In the genomic region with DNA sequence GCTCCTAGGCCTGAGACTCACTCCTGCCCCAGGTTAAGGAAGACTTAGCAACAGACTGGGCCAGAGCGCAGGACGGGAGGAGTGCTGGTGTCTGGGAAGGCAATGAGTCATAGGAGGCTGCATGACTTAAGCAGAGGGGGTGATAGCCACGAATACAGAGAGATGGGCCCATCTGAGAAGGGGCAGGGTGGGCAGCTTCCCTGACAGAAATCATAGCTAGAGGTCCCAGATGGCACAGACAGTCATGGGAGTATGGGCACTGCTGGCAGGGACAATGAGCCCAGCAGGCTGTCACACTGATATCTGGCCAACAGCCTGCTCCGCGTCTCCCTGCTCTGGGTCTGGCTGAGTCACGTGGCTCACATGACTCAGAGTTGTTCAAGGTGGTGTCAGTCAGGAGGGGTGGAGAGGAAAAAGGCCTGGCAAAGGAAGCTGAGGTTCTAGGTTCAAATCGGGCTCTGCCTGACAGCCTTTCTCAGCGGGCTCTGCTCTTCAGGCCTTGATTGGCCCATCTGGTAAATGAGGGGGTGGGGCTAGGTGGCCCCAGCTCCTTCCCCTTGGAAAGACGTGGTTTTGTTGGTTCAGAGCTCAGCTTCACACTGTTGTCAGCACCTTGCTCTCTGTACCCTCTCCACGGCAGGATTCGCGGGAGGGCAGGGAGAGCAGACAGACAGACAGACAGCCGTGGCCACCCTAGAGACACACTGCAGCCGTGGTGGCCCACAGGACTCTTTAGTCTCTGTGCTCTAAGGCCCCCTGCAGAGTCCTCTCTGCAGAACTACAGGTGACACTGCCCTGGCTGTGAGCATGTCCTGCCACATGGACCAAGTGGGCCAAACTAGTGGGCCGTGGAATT, we compare ENCODE assay signal across 9 cellular contexts. TPM values are rescaled to one million over a fixed set of nuclear protein-coding genes. Genes with fewer than 3 reads are reported as not detected.
DNase-seq lines count a peak whose midpoint lies in the region; TF ChIP-seq lines count a peak whose summit lies in the region.
"Had no signal": no experiment of that assay in that cellular context is flagged by ENCODE, and none has a peak within 500 bp of the region (broad histone marks: within the 10 kb centered on the region; RNA-seq: fewer than 3 reads in every experiment).

No MANE protein-coding gene starts in this region.

- no peaks in the 10 kb centered on the region for H3K9me3 ChIP-seq in HUES6 (ENCODE audit: control insufficient read depth, insufficient read depth, low read depth, low read length)
- no peaks in the 10 kb centered on the region for H3K9me3 ChIP-seq in left ventricle myocardium inferior (replicated peaks)
- H3K9me3 ChIP-seq: tibial nerve had no signal

- intact Hi-C loops in left ventricle myocardium inferior (cut with micrococcal nuclease): no loop called here

- H3K4me1 ChIP-seq in HUES6 (ENCODE audit: control insufficient read depth, insufficient read depth, low read length): peaks cover 18% of the 10 kb centered on the region; the same call in 1 of the 2 replicates
- H3K4me1 ChIP-seq in left ventricle myocardium inferior: peaks cover 24% of the 10 kb centered on the region

- no peaks in the 10 kb centered on the region for H3K27me3 ChIP-seq in HUES6 (ENCODE audit: control insufficient read depth, insufficient read depth, low read length)
- H3K27me3 ChIP-seq in left ventricle myocardium inferior (ENCODE audit: low read depth): no peaks in the 10 kb centered on the region
- H3K27me3 ChIP-seq: tibial nerve had no signal

- H3K27ac ChIP-seq in HUES6 (ENCODE audit: low read depth, low read length): peak overlapping the region; percentile 24; the same call in 1 of the 2 replicates
- H3K27ac ChIP-seq in left ventricle myocardium inferior (replicated peaks): peak overlapping the region; percentile 86

- H3K4me3 ChIP-seq in HUES6 (ENCODE audit: low read depth, low read length) (peak overlapping the region; percentile 5; the same call in 1 of the 2 replicates), left ventricle myocardium inferior (peak overlapping the region; percentile 36), skeletal muscle cell (ENCODE audit: low read depth, low read length) (no peak overlapping the region)
- H3K4me3 ChIP-seq: tibial nerve had no signal

- DNase-seq in AG08396 (ENCODE audit: low spot score) (peak; percentile 86), amniotic epithelial cell (ENCODE audit: low read depth) (peak; percentile 98), left ventricle myocardium inferior (peak; percentile 75), skeletal muscle cell (ENCODE audit: low read depth) (peak; percentile 95), HuH-7.5 (ENCODE audit: low spot score) (no peak), Kasumi-1 (lab: John Stamatoyannopoulos, UW) (no peak), OCI-M2 (lab: John Stamatoyannopoulos, UW; ENCODE audit: unreplicated experiment) (no peak)

- TF ChIP-seq CTCF in left ventricle myocardium inferior (IDR thresholded peaks at IDR 0.05; ENCODE audit: borderline replicate concordance): no peak

- peak overlapping the region; percentile 20 for H3K9ac ChIP-seq in HUES6 (ENCODE audit: low read length)

- H3K36me3 ChIP-seq in HUES6 (ENCODE audit: control insufficient read depth, insufficient read depth, low read length) (peaks cover 86% of the 10 kb centered on the region), left ventricle myocardium inferior (peaks cover 29% of the 10 kb centered on the region)

RNA-seq across cellular contexts. Expression of a gene that starts 47.8 kb away (rescaled TPM):
- total RNA-seq in left ventricle myocardium inferior: not detected
- total RNA-seq: tibial nerve had no signal

Comparison
In these comparisons a context has a peak if more than half of its experiments do, and no peak if none do; other contexts are left out.
1. DNase-seq: peak in AG08396 (single experiment), amniotic epithelial cell (single experiment), left ventricle myocardium inferior (single experiment) and skeletal muscle cell (single experiment); none in HuH-7.5 (single experiment), Kasumi-1 (0 of 2) and OCI-M2 (single experiment).